In the genomic region with DNA sequence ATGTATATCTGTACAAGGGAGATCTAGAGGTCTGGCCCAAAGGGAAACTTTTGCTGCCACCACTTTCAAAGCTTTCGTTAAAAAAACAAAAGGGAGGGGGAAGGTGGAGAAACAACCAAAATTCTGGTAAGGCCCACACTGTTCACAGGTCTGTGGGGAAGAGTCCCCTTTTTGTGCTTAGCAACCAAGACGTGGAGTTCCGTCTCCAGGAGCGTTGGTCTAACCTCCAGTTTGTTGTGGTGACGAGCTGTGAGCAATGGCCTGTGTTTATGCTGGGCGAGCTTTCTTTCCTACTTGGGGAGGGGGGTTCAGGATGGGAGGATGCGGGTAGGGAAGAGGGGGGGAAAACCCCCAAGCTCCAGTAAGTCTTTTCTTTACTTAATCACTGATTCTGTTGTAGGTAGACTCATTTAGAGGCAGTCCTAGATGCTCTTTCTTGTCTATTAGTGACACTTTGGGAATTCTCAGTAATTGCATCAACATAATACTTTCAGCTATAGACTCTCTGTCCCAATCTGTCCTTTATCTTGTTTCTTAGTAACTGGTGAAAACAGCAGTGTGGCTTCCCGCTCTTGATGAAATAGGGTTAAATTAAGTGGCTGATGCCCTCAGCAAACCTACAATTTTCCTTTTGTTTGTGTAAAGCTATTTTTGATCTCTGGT, we compare ENCODE assay signal across 8 cellular contexts. TPM values are rescaled to one million over a fixed set of nuclear protein-coding genes. Genes with fewer than 3 reads are reported as not detected.
DNase-seq lines count a peak whose midpoint lies in the region; ATAC-seq, FAIRE-seq and TF ChIP-seq lines count a peak whose summit lies in the region.

No MANE protein-coding gene starts in this region.

- no peaks in the 10 kb centered on the region for H3K27me3 Mint-ChIP-seq in T-cell

- POLR2A ChIA-PET in T-cell (lab: Charles Lee) = interaction anchor here (0.5 to 9.2 kb wide), 38 partner anchors 10 to 1313 kb away, joined by 3 to 221 read pairs (median 7); a partner anchor contains a TSS

- H3K4me1 Mint-ChIP-seq in T-cell = peaks cover 64 to 71% (median 65%) of the 10 kb centered on the region in 3 donors

- H3K4me3 ChIP-seq in AG09309 (ENCODE audit: control insufficient read depth, low read depth, low read length) = peak overlapping the region; percentile 86

- peak overlapping the region; percentile 94 to 99 for H3K27ac Mint-ChIP-seq in T-cell

- FAIRE-seq in GM19239 (lab: Jason Lieb, UNC) = peak; percentile 75

- DNase-seq in AG09309 (ENCODE audit: low read depth) (no peak), GM19239 (ENCODE audit: insufficient read length, low spot score) (peak; percentile 25), T-cell (peak; percentile 12 to 87 (median 75)), islet precursor cell (peak; percentile 69)
- peak; percentile 44 to 60 for DNase-seq in stimulated activated CD4-positive, alpha-beta T cell treated with anti-CD3 and anti-CD28 coated beads, Interleukin-2, amount 100 ng/mL, for 48 hours

- ATAC-seq in HG03432 (IDR thresholded peaks at IDR 0.05; ENCODE audit: unreplicated experiment) (peak; percentile 28), T-cell (replicated peaks in 1 of 4) (peak; percentile 13 to 51 (median 21)), GM21737 (IDR thresholded peaks at IDR 0.05; ENCODE audit: unreplicated experiment) (no peak)

- H3K27ac ChIP-seq in angular gyrus (ENCODE audit: low read depth, low read length) = peak overlapping the region; percentile 6

- no peaks in the 10 kb centered on the region for H3K9me3 Mint-ChIP-seq in T-cell

- CTCF ChIA-PET in T-cell (lab: Charles Lee) = interaction anchor here (0.5 to 6.2 kb wide), 18 partner anchors 10 to 1279 kb away, joined by 3 to 86 read pairs (median 4); a partner anchor contains a TSS

- no peak for TF ChIP-seq CTCF in AG09309 (IDR thresholded peaks at IDR 0.05; ENCODE audit: control insufficient read depth, insufficient read depth, low read depth, low read length, missing control alignments)

- H3K4me3 Mint-ChIP-seq in T-cell = peak overlapping the region; percentile 89 to 97 (median 91)

- H3K36me3 Mint-ChIP-seq in T-cell = peaks cover 17% of the 10 kb centered on the region

RNA-seq across cellular contexts. Expression of a gene that starts 1.5 kb away (rescaled TPM):
- total RNA-seq in T-cell = 100 to 1,000 TPM in 4 of 5 donors, 10 to 100 TPM in 1; 99.5 to 189 (median 103) TPM

RNA-seq across cellular contexts. Expression of a gene that starts 25.5 kb away (rescaled TPM):
- total RNA-seq in T-cell = 1 to 10 TPM; 5.6 to 6.1 (median 5.9) TPM

RNA-seq across cellular contexts. Expression of a gene that starts 26.0 kb away (rescaled TPM):
- 10 to 100 TPM; 57.8 to 66.4 (median 61.5) TPM for total RNA-seq in T-cell

RNA-seq across cellular contexts. Expression of a gene that starts 43.2 kb away (rescaled TPM):
- 1 to 10 TPM; 1.2 to 5.8 (median 1.7) TPM for total RNA-seq in T-cell

RNA-seq across cellular contexts. Expression of a gene that starts 48.6 kb away (rescaled TPM):
- 1 to 10 TPM in 1 of 5 donors, under 1 TPM in 4; 0.23 to 1.2 (median 0.63) TPM for total RNA-seq in T-cell
